ENCODE assay signal across 16 cellular contexts in genomic region chr1:214902636-214903320, GRCh38.
DNase-seq lines count a peak whose midpoint lies in the region; ATAC-seq, FAIRE-seq and TF ChIP-seq lines count a peak whose summit lies in the region.
"Had no signal": no experiment of that assay in that cellular context is flagged by ENCODE, and none has a peak within 500 bp of the region (broad histone marks: within the 10 kb centered on the region; RNA-seq: fewer than 3 reads in every experiment).

No MANE protein-coding gene starts in this region.

- H3K4me1 ChIP-seq in astrocyte (ENCODE audit: insufficient read depth, low read length) = peaks cover 20% of the 10 kb centered on the region
- H3K4me1 ChIP-seq: heart right ventricle had no signal

- peak; percentile 83 for FAIRE-seq in astrocyte (lab: Jason Lieb, UNC)

- H3K36me3 ChIP-seq in astrocyte (ENCODE audit: insufficient read depth, low read length) = no peaks in the 10 kb centered on the region
- H3K36me3 ChIP-seq: heart right ventricle had no signal

- peak overlapping the region; percentile 60 for H3K27ac ChIP-seq in astrocyte (ENCODE audit: low read depth, low read length)
- H3K27ac ChIP-seq: heart right ventricle had no signal

- H3K27me3 Mint-ChIP-seq in astrocyte (ENCODE audit: low read depth, unreplicated experiment) = no peaks in the 10 kb centered on the region

- H3K27me3 ChIP-seq in astrocyte (ENCODE audit: insufficient read depth, low read length) = no peaks in the 10 kb centered on the region
- H3K27me3 ChIP-seq: heart right ventricle had no signal

- H2AFZ ChIP-seq in astrocyte (ENCODE audit: low read depth, low read length) = peak overlapping the region; percentile 5

- H3K4me3 ChIP-seq in astrocyte (ENCODE audit: insufficient read depth, low read depth, low read length) (peak overlapping the region; percentile 17), foreskin fibroblast (ENCODE audit: low read depth in 1 of 2, low read length in 2 of 2) (no peak overlapping the region)
- H3K4me3 ChIP-seq: heart right ventricle had no signal

- H3K36me3 Mint-ChIP-seq in astrocyte (ENCODE audit: low read depth, unreplicated experiment) = no peaks in the 10 kb centered on the region

- no peaks in the 10 kb centered on the region for H3K9me3 Mint-ChIP-seq in astrocyte (ENCODE audit: unreplicated experiment)

- H3K4me2 ChIP-seq in astrocyte (ENCODE audit: low read length) = peak overlapping the region; percentile 75

- DNase-seq in ACHN (peak; percentile 9), HPDE6-E6E7 (ENCODE audit: extremely low spot score) (peak; percentile 51), astrocyte (ENCODE audit: low read depth) (peak; percentile 66), foreskin fibroblast (peak; percentile 65 to 81), iPS-NIHi7 (ENCODE audit: extremely low spot score) (no peak)
- no peak for DNase-seq in activated CD4-positive, alpha-beta T cell treated with anti-CD3 and anti-CD28 coated beads, Interleukin-2, amount 50 U/mL, for 4 hours
- DNase-seq in stimulated activated CD4-positive, alpha-beta T cell treated with anti-CD3 and anti-CD28 coated beads, Interleukin-1b, Interleukin-23, amount 100 ng/mL, for 48 hours = no peak
- DNase-seq: effector memory CD4-positive, alpha-beta T cell; H7; heart right ventricle; left cardiac atrium; NCI-H2081; NCI-H774; SHP77; stimulated activated CD4-positive, alpha-beta T cell treated with anti-CD3 and anti-CD28 coated beads, Interleukin-15, amount 100 ng/mL, for 24 hours had no signal

- ATAC-seq in HG02610 (IDR thresholded peaks at IDR 0.05; ENCODE audit: unreplicated experiment) = no peak
- ATAC-seq: heart right ventricle, left cardiac atrium had no signal

- no peaks in the 10 kb centered on the region for H3K9me3 ChIP-seq in astrocyte (ENCODE audit: insufficient read depth, low read depth, low read length)
- H3K9me3 ChIP-seq: heart right ventricle had no signal

- no peaks in the 10 kb centered on the region for H4K20me1 ChIP-seq in astrocyte (ENCODE audit: insufficient read depth, low read length)

- no peak overlapping the region for H3K9ac ChIP-seq in astrocyte (ENCODE audit: low read length)

- TF ChIP-seq CTCF in astrocyte (IDR thresholded peaks at IDR 0.05; ENCODE audit: insufficient read depth, low read depth, low read length) (no peak), foreskin fibroblast (IDR thresholded peaks at IDR 0.05; ENCODE audit: low read depth, low read length) (no peak)

- H3K27ac Mint-ChIP-seq in astrocyte (ENCODE audit: unreplicated experiment) = peak overlapping the region; percentile 85

- H3K4me3 Mint-ChIP-seq in astrocyte (ENCODE audit: unreplicated experiment) = no peak overlapping the region

- in situ Hi-C loops in ACHN (cut with HindIII; ENCODE audit: low pct_ligation_motif_present, low pct_unique_long_range_greater_than_20kb, low sequenced_read_pairs) = no loop called here

- H3K79me2 ChIP-seq in astrocyte (ENCODE audit: insufficient read depth, low read length) = no peaks in the 10 kb centered on the region

- peaks cover 32% of the 10 kb centered on the region for H3K4me1 Mint-ChIP-seq in astrocyte (ENCODE audit: low read depth, unreplicated experiment)

Comparison
In these comparisons a context has a peak if more than half of its experiments do, and no peak if none do; other contexts are left out.
1. DNase-seq: peak in ACHN (single experiment), HPDE6-E6E7 (single experiment), astrocyte (single experiment) and foreskin fibroblast (2 of 2); none in activated CD4-positive, alpha-beta T cell treated with anti-CD3 and anti-CD28 coated beads, Interleukin-2, amount 50 U/mL, for 4 hours (0 of 2), iPS-NIHi7 (single experiment) and stimulated activated CD4-positive, alpha-beta T cell treated with anti-CD3 and anti-CD28 coated beads, Interleukin-1b, Interleukin-23, amount 100 ng/mL, for 48 hours (single experiment).